Comparison of ENCODE assay signal across 12 cellular contexts in the genomic region with DNA sequence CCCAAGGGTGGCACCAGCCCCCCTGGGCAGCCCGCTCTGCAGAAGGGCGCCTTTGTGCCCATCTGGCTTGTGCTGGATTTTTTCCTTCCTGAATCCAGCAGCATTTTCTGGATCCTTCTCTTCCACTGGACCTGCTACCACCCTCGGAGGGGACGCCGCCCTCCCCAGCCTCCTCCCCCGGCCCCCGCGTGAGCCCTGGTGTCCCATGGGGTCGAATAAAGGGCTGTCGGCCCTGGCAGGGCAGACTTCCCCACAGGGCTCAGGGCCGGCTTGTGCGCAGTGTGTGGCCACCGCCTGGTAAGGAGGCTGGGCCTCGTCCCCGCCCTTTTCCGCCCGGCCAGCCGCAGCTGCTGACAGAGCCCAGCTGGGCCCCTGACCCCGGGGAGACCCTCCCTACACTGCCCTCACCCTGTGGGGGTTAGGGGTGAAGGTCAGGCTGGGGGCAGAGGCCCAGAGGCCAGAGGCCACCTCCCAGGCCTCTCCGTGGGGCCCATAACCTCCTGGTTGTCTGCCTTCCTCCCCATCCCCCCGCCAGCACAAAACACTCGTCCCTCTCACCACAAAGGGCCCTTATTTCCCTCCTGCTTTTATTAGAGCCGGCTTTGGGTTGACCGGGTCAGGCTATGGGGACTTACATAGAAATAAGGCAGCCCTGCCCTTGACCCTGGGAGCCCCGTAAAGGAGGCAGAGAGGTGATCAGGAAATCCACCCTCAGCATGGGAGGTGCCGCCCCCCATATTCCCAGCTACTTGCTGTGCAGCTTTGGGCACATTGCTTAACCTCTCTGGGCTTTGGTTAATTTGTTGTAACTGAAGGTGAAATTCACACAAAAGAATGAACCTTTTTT.
DNase-seq lines count a peak whose midpoint lies in the region.
"Had no signal": no experiment of that assay in that cellular context is flagged by ENCODE, and none has a peak within 500 bp of the region (broad histone marks: within the 10 kb centered on the region; RNA-seq: fewer than 3 reads in every experiment).

No MANE protein-coding gene starts in this region.

- H3K36me3 ChIP-seq in BLaER1 = no peaks in the 10 kb centered on the region
- H3K36me3 ChIP-seq in SJSA1 = no peaks in the 10 kb centered on the region
- no peaks in the 10 kb centered on the region for H3K36me3 ChIP-seq in mucosa of stomach (ENCODE audit: control insufficient read depth, insufficient read depth, low read length)

- H3K4me2 ChIP-seq in BLaER1 = peak overlapping the region; percentile 91
- H3K4me2 ChIP-seq: KMS-11 had no signal

- no peaks in the 10 kb centered on the region for H4K20me1 ChIP-seq in BLaER1

- H3K36me3 Mint-ChIP-seq in activated T-helper 2 cell treated with anti-CD3 and anti-CD28 coated beads, Interferon-gamma antibody, Interleukin-2, Interleukin-4, amounts not matched to agents 10 μg/mL and 5 μg/mL and 100 μg/mL, durations not matched to agents 14 hours and 24 hours and 36 hours (ENCODE audit: low read depth) = no peaks in the 10 kb centered on the region

- intact Hi-C loops in activated T-helper 2 cell treated with anti-CD3 and anti-CD28 coated beads, Interferon-gamma antibody, Interleukin-2, Interleukin-4, amounts not matched to agents 10 μg/mL and 5 μg/mL and 100 μg/mL, durations not matched to agents 14 hours and 24 hours and 36 hours (cut with micrococcal nuclease) = no loop called here

- no peaks in the 10 kb centered on the region for H3K4me1 Mint-ChIP-seq in activated T-helper 2 cell treated with anti-CD3 and anti-CD28 coated beads, Interferon-gamma antibody, Interleukin-2, Interleukin-4, amounts not matched to agents 10 μg/mL and 5 μg/mL and 100 μg/mL, durations not matched to agents 14 hours and 24 hours and 36 hours (ENCODE audit: low read depth)

- H3K9ac ChIP-seq in BLaER1 (peak overlapping the region; percentile 75), mucosa of stomach (ENCODE audit: low read length) (peak overlapping the region; percentile 66)
- H3K9ac ChIP-seq: KMS-11 had no signal

- H3K9me3 ChIP-seq in BLaER1 = no peaks in the 10 kb centered on the region
- H3K9me3 ChIP-seq in SJSA1 (replicated peaks) = no peaks in the 10 kb centered on the region
- H3K9me3 ChIP-seq in mucosa of stomach (ENCODE audit: control insufficient read depth, low read length) = no peaks in the 10 kb centered on the region

- peaks cover under 1% of the 10 kb centered on the region for H3K27me3 Mint-ChIP-seq in activated T-helper 2 cell treated with anti-CD3 and anti-CD28 coated beads, Interferon-gamma antibody, Interleukin-2, Interleukin-4, amounts not matched to agents 10 μg/mL and 5 μg/mL and 100 μg/mL, durations not matched to agents 14 hours and 24 hours and 36 hours (ENCODE audit: low read depth)

- H3K27me3 ChIP-seq in BLaER1 (no peaks in the 10 kb centered on the region), SJSA1 (replicated peaks) (no peaks in the 10 kb centered on the region), mucosa of stomach (ENCODE audit: control insufficient read depth, insufficient read depth, low read length) (peaks cover 4% of the 10 kb centered on the region)

- H3K4me3 Mint-ChIP-seq in activated T-helper 2 cell treated with anti-CD3 and anti-CD28 coated beads, Interferon-gamma antibody, Interleukin-2, Interleukin-4, amounts not matched to agents 10 μg/mL and 5 μg/mL and 100 μg/mL, durations not matched to agents 14 hours and 24 hours and 36 hours (ENCODE audit: low read depth) = no peak overlapping the region

- peak overlapping the region; percentile 84 for H3K27ac ChIP-seq in BLaER1
- peak overlapping the region; percentile 49 for H3K27ac ChIP-seq in SJSA1
- H3K27ac ChIP-seq: KMS-11 had no signal

- peaks cover 100% of the 10 kb centered on the region for H3K4me1 ChIP-seq in BLaER1
- peaks cover 61% of the 10 kb centered on the region for H3K4me1 ChIP-seq in SJSA1 (replicated peaks)
- peaks cover 26% of the 10 kb centered on the region for H3K4me1 ChIP-seq in mucosa of stomach (ENCODE audit: control insufficient read depth, insufficient read depth, low read length)

- peak overlapping the region; percentile 34 for H3K4me3 ChIP-seq in BLaER1
- H3K4me3 ChIP-seq in SJSA1 = no peak overlapping the region
- H3K4me3 ChIP-seq in mucosa of stomach (ENCODE audit: low read length) = no peak overlapping the region

- no peak overlapping the region for H3K27ac Mint-ChIP-seq in activated T-helper 2 cell treated with anti-CD3 and anti-CD28 coated beads, Interferon-gamma antibody, Interleukin-2, Interleukin-4, amounts not matched to agents 10 μg/mL and 5 μg/mL and 100 μg/mL, durations not matched to agents 14 hours and 24 hours and 36 hours

- H3K9me3 Mint-ChIP-seq in activated T-helper 2 cell treated with anti-CD3 and anti-CD28 coated beads, Interferon-gamma antibody, Interleukin-2, Interleukin-4, amounts not matched to agents 10 μg/mL and 5 μg/mL and 100 μg/mL, durations not matched to agents 14 hours and 24 hours and 36 hours = no peaks in the 10 kb centered on the region

- peak; percentile 88 to 89 for DNase-seq in SJSA1 (ENCODE audit: low read depth in 1 of 2, low spot score in 2 of 2)
- DNase-seq in globus pallidus (ENCODE audit: low spot score) = peak; percentile 88
- DNase-seq in NCI-H2081 (lab: John Stamatoyannopoulos, UW) = no peak
- no peak for DNase-seq in NCI-H748 treated with DMSO at 0.1 percent for 48 hours (lab: John Stamatoyannopoulos, UW)
- DNase-seq in LoVo (ENCODE audit: low spot score) = no peak
- no peak for DNase-seq in activated T-helper 2 cell treated with anti-CD3 and anti-CD28 coated beads, Interferon-gamma antibody, Interleukin-2, Interleukin-4, amounts not matched to agents 10 μg/mL and 5 μg/mL and 100 μg/mL, durations not matched to agents 14 hours and 24 hours and 36 hours (ENCODE audit: low spot score)
- DNase-seq: activated effector memory CD4-positive, alpha-beta T cell treated with anti-CD3 and anti-CD28 coated beads, Interleukin-2, amount 50 U/mL, for 16 hours; GDM1; small intestine had no signal

Comparison
In these comparisons a context has a peak if more than half of its experiments do, and no peak if none do; other contexts are left out.
1. DNase-seq: peak in SJSA1 (2 of 2) and globus pallidus (single experiment); none in NCI-H2081 (0 of 2), NCI-H748 treated with DMSO at 0.1 percent for 48 hours (single experiment), LoVo (single experiment) and activated T-helper 2 cell treated with anti-CD3 and anti-CD28 coated beads, Interferon-gamma antibody, Interleukin-2, Interleukin-4, amounts not matched to agents 10 μg/mL and 5 μg/mL and 100 μg/mL, durations not matched to agents 14 hours and 24 hours and 36 hours (single experiment).